Comparison of ENCODE assay signal across 13 cellular contexts in genomic region chr5:141779642-141780041, GRCh38.
A peak's percentile ranks its signal among the peaks of the same experiment; 100 is the strongest.
DNase-seq lines count a peak whose midpoint lies in the region; ATAC-seq and TF ChIP-seq lines count a peak whose summit lies in the region.
"Had no signal": no experiment of that assay in that cellular context is flagged by ENCODE, and none has a peak within 500 bp of the region (broad histone marks: within the 10 kb centered on the region; RNA-seq: fewer than 3 reads in every experiment).

No MANE protein-coding gene starts in this region.

- ATAC-seq in omental fat pad (ENCODE audit: low FRiP score): peak; percentile 74
- no peak for ATAC-seq in T-helper 17 cell

- TF ChIP-seq CTCF in chondrocyte (IDR thresholded peaks at IDR 0.05) (no peak), omental fat pad (IDR thresholded peaks at IDR 0.05) (no peak), GM13977 (IDR thresholded peaks at IDR 0.05; ENCODE audit: extremely low read depth, insufficient read depth, missing control alignments) (no peak)

- no peaks in the 10 kb centered on the region for H3K9me3 Mint-ChIP-seq in chondrocyte (ENCODE audit: low read depth)

- H3K4me1 Mint-ChIP-seq in chondrocyte (ENCODE audit: low read depth): peaks cover 26% of the 10 kb centered on the region
- peaks cover 5% of the 10 kb centered on the region for H3K4me1 Mint-ChIP-seq in T-helper 17 cell

- H3K27ac Mint-ChIP-seq in chondrocyte (ENCODE audit: unreplicated experiment) (peak overlapping the region; percentile 49), T-helper 17 cell (no peak overlapping the region)

- no peak overlapping the region for H3K4me3 Mint-ChIP-seq in chondrocyte (ENCODE audit: unreplicated experiment)
- H3K4me3 Mint-ChIP-seq in T-helper 17 cell: no peak overlapping the region

- no peaks in the 10 kb centered on the region for H3K9me3 ChIP-seq in T-helper 17 cell (ENCODE audit: control insufficient read depth, low read length, poor library complexity, severe bottlenecking)
- H3K9me3 ChIP-seq: thyroid gland had no signal

- H3K27me3 Mint-ChIP-seq in chondrocyte (ENCODE audit: low read depth): peaks cover 3% of the 10 kb centered on the region
- H3K27me3 Mint-ChIP-seq in T-helper 17 cell: peaks cover 29% of the 10 kb centered on the region

- H3K36me3 Mint-ChIP-seq in chondrocyte (ENCODE audit: low read depth) (no peaks in the 10 kb centered on the region), T-helper 17 cell (ENCODE audit: low read depth) (peaks cover 2% of the 10 kb centered on the region)

- DNase-seq in GM03348 (ENCODE audit: low spot score) (peak; percentile 53), M059J (ENCODE audit: low read depth) (peak; percentile 56), chondrocyte (ENCODE audit: low spot score) (no peak), omental fat pad (ENCODE audit: low spot score) (no peak), NCI-H2196 treated with DMSO at 0.1 percent for 48 hours (lab: John Stamatoyannopoulos, UW; ENCODE audit: unreplicated experiment) (no peak), GM13977 (ENCODE audit: low spot score) (no peak), NCI-H748 (lab: John Stamatoyannopoulos, UW; ENCODE audit: unreplicated experiment) (no peak), T-helper 17 cell (no peak)
- DNase-seq: activated T-cell treated with anti-CD3 and anti-CD28 coated beads, Interleukin-2, amount 50 U/mL, for 1 hour; COR-L47; foreskin fibroblast; NCI-H1105; thyroid gland had no signal

- in situ Hi-C loops in GM13977 (cut with MboI; ENCODE audit: low pct_unique_long_range_greater_than_20kb, low sequenced_read_pairs, unreplicated experiment): no loop called here

Comparison
In these comparisons a context has a peak if more than half of its experiments do, and no peak if none do; other contexts are left out.
1. DNase-seq: peak in GM03348 (single experiment) and M059J (single experiment); none in chondrocyte (single experiment), omental fat pad (single experiment), NCI-H2196 treated with DMSO at 0.1 percent for 48 hours (single experiment), GM13977 (single experiment), NCI-H748 (single experiment) and T-helper 17 cell (0 of 3).